In the genomic region with DNA sequence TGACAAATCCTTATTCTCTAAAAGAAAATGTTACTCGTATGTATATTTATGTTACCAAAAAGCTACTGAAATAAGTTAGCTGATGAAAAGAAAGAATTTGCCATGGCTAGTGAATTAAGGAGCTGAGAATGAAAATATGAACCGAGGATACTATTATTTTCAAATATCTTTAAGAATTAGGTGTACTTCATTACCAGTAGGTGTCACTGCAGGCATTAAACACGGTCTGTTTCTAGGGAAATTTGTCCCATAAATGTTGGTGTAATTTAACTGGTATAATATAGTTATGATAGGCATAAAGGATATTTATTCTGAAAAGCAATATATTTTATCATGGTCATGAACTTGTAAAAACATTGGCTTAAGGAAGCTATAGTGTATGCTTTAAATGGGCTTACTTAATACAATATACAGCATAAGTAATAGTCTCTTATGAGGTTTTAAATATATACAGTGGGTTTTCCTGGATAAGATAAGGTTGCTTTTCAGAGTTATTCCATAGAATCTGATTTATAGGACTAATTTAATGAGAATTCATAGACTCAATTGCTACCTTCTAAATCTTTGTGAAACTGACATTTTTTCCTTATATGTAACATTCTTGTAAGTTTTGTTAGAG, we compare ENCODE assay signal across 9 cellular contexts.
A peak's percentile ranks its signal among the peaks of the same experiment; 100 is the strongest.
DNase-seq lines count a peak whose midpoint lies in the region; ATAC-seq and TF ChIP-seq lines count a peak whose summit lies in the region.
"Had no signal": no experiment of that assay in that cellular context is flagged by ENCODE, and none has a peak within 500 bp of the region (broad histone marks: within the 10 kb centered on the region; RNA-seq: fewer than 3 reads in every experiment).

No MANE protein-coding gene starts in this region.

- H3K27ac ChIP-seq in SU-DHL-6 (ENCODE audit: low read depth, low read length): no peak overlapping the region
- H3K27ac ChIP-seq in heart left ventricle: no peak overlapping the region
- no peak overlapping the region for H3K27ac ChIP-seq in smooth muscle cell (ENCODE audit: low read depth)

- DNase-seq in EL (peak; percentile 40), MV-4-11 (lab: John Stamatoyannopoulos, UW) (peak; percentile 9), heart left ventricle (peak in 1 of 5 donors; percentile 24), smooth muscle cell (lab: John Stamatoyannopoulos, UW; ENCODE audit: unreplicated experiment) (no peak)
- DNase-seq in effector CD8-positive, alpha-beta T cell (lab: John Stamatoyannopoulos, UW): no peak
- DNase-seq: naive B cell had no signal

- H3K4me3 ChIP-seq in SU-DHL-6 (ENCODE audit: insufficient read depth, low read length, poor library complexity, severe bottlenecking) (no peak overlapping the region), heart left ventricle (no peak overlapping the region), smooth muscle cell (no peak overlapping the region)

- H3K36me3 ChIP-seq in SU-DHL-6 (ENCODE audit: low read length) (no peaks in the 10 kb centered on the region), heart left ventricle (no peaks in the 10 kb centered on the region), smooth muscle cell (ENCODE audit: low read depth) (no peaks in the 10 kb centered on the region)

- H2AFZ ChIP-seq in SU-DHL-6 (ENCODE audit: low read depth, low read length, severe bottlenecking) (no peak overlapping the region), smooth muscle cell (ENCODE audit: low read depth) (no peak overlapping the region)

- no peaks in the 10 kb centered on the region for H3K4me1 ChIP-seq in heart left ventricle
- H3K4me1 ChIP-seq in smooth muscle cell (ENCODE audit: low read depth): no peaks in the 10 kb centered on the region

- H3K9me2 ChIP-seq in SU-DHL-6 (replicated peaks; ENCODE audit: insufficient read depth, low read length): no peaks in the 10 kb centered on the region

- intact Hi-C loops in heart left ventricle (cut with DNase I): loop anchor here in 9 of 10 donors (2.0 to 10.0 kb wide), 11 partner anchors 63 to 1415 kb away; no protein-coding TSS in a partner anchor

- TF ChIP-seq POLR2A in heart left ventricle (IDR thresholded peaks at IDR 0.05): no peak

- H3K9me3 ChIP-seq in SU-DHL-6 (ENCODE audit: insufficient read depth, low read length) (no peaks in the 10 kb centered on the region), heart left ventricle (no peaks in the 10 kb centered on the region), smooth muscle cell (replicated peaks; ENCODE audit: low read depth) (no peaks in the 10 kb centered on the region)

- whole genome bisulfite sequencing in heart left ventricle, 4 donors: 6 to 13% (median 8%) methylated on average over 3 of the region's 3 CpGs
- WGBS in smooth muscle cell (ENCODE audit: low lambda C conversion rate): 24% methylated on average over 3 of the region's 3 CpGs

- H3K27me3 ChIP-seq in SU-DHL-6 (ENCODE audit: low read length) (no peaks in the 10 kb centered on the region), heart left ventricle (no peaks in the 10 kb centered on the region), smooth muscle cell (ENCODE audit: low read depth) (no peaks in the 10 kb centered on the region)

- H3K79me2 ChIP-seq in SU-DHL-6 (ENCODE audit: insufficient read depth, low read length) (no peaks in the 10 kb centered on the region), smooth muscle cell (ENCODE audit: low read depth) (no peaks in the 10 kb centered on the region)

- H3F3A ChIP-seq in SU-DHL-6 (ENCODE audit: insufficient read depth) (no peaks in the 10 kb centered on the region), smooth muscle cell (ENCODE audit: low read depth) (no peaks in the 10 kb centered on the region)

- H4K20me1 ChIP-seq in SU-DHL-6 (ENCODE audit: low read depth, low read length): no peaks in the 10 kb centered on the region
- no peaks in the 10 kb centered on the region for H4K20me1 ChIP-seq in smooth muscle cell (ENCODE audit: low read depth)

- TF ChIP-seq CTCF in SU-DHL-6 (IDR thresholded peaks at IDR 0.05; ENCODE audit: insufficient read depth, low read length, poor library complexity, severe bottlenecking) (peak; percentile 45), heart left ventricle (IDR thresholded peaks at IDR 0.05) (peak; percentile 49 to 82 (median 68)), smooth muscle cell (IDR thresholded peaks at IDR 0.05; ENCODE audit: borderline replicate concordance, insufficient read depth, poor library complexity, severe bottlenecking) (peak; percentile 69)

- no peak overlapping the region for H3K9ac ChIP-seq in SU-DHL-6 (ENCODE audit: low read length)
- no peak overlapping the region for H3K9ac ChIP-seq in smooth muscle cell (ENCODE audit: low read depth)

- ATAC-seq in heart left ventricle: peak in 2 of 4 donors; percentile 46 to 47
- no peak for ATAC-seq in GM19395 (IDR thresholded peaks at IDR 0.05; ENCODE audit: unreplicated experiment)
- no peak for ATAC-seq in HG02571 (IDR thresholded peaks at IDR 0.05; ENCODE audit: unreplicated experiment)

- H3K4me2 ChIP-seq in SU-DHL-6 (ENCODE audit: low read depth, low read length, poor library complexity, severe bottlenecking) (no peak overlapping the region), smooth muscle cell (no peak overlapping the region)

Comparison
In these comparisons a context has a peak if more than half of its experiments do, and no peak if none do; other contexts are left out.
1. DNase-seq: peak in EL (single experiment) and MV-4-11 (single experiment); none in smooth muscle cell (single experiment) and effector CD8-positive, alpha-beta T cell (single experiment).
2. Peak in every context shown above with its lines, with median percentiles within 50 percentile points of each other: CTCF ChIP-seq.